Comparison of ENCODE assay signal across 1 cellular context in the genomic region with DNA sequence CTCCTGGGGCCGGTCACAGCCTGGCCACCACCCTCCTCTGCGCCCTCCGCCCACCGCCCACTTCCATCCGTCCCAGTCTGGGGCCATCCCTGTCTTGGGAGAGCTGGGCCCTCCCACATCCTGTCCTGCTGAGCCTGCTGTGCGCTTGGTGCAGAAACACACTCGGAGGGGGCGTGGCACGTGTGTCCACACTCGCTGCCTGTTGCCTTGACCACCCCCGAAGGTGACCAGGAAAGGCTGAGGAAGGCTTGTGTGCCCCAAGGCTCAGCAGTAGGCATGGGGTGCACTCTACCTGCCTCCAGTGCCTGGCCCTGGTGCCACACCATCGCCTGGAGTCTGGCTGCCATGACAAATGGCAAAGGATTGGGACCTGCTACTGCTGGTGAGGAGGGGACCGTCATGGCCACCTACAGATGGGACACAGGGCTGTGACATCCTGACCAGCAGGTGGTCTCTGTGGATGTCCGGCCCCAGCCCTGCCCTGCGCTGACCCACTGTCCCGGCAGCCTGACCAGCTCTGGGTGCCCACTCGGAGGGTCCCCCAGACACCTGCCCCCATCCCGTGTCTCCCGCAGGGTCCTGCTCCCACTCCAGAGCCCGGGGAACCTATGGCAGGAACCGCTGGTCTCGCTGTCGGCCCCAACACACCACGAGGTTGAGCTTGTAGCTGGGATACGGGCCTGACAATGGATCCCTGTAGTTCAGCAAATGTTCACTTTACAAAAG.
TF ChIP-seq lines count a peak whose summit lies in the region.

No MANE protein-coding gene starts in this region.

TF ChIP-seq in GM12878, 131 proteins besides CTCF, POLR2A, EP300 and RAD21:
- no peak for TF ChIP-seq CHD2 (IDR thresholded peaks at IDR 0.05; ENCODE audit: borderline replicate concordance, low read depth, low read length)
- TF ChIP-seq ZNF384 (IDR thresholded peaks at IDR 0.05; ENCODE audit: borderline replicate concordance, low read depth, low read length) = no peak
- TF ChIP-seq BRCA1 (IDR thresholded peaks at IDR 0.05; ENCODE audit: low read depth, low read length) = no peak
- TF ChIP-seq TARDBP (IDR thresholded peaks at IDR 0.05; ENCODE audit: borderline replicate concordance) = no peak
- no peak for TF ChIP-seq POLR2AphosphoS2 (IDR thresholded peaks at IDR 0.05; ENCODE audit: low read depth, low read length)
- TF ChIP-seq SUPT20H (IDR thresholded peaks at IDR 0.05; ENCODE audit: borderline replicate concordance, control insufficient read depth, low read depth, low read length) = no peak
- TF ChIP-seq, protein P1, sequence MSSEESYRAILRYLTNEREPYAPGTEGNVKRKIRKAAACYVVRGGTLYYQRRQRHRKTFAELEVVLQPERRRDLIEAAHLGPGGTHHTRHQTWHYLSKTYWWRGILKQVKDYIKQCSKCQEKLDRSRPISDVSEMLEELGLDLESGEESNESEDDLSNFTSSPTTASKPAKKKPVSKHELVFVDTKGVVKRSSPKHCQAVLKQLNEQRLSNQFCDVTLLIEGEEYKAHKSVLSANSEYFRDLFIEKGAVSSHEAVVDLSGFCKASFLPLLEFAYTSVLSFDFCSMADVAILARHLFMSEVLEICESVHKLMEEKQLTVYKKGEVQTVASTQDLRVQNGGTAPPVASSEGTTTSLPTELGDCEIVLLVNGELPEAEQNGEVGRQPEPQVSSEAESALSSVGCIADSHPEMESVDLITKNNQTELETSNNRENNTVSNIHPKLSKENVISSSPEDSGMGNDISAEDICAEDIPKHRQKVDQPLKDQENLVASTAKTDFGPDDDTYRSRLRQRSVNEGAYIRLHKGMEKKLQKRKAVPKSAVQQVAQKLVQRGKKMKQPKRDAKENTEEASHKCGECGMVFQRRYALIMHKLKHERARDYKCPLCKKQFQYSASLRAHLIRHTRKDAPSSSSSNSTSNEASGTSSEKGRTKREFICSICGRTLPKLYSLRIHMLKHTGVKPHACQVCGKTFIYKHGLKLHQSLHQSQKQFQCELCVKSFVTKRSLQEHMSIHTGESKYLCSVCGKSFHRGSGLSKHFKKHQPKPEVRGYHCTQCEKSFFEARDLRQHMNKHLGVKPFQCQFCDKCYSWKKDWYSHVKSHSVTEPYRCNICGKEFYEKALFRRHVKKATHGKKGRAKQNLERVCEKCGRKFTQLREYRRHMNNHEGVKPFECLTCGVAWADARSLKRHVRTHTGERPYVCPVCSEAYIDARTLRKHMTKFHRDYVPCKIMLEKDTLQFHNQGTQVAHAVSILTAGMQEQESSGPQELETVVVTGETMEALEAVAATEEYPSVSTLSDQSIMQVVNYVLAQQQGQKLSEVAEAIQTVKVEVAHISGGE (CRISPR knock-in tag; IDR thresholded peaks at IDR 0.05) = no peak
- TF ChIP-seq, protein P2, sequence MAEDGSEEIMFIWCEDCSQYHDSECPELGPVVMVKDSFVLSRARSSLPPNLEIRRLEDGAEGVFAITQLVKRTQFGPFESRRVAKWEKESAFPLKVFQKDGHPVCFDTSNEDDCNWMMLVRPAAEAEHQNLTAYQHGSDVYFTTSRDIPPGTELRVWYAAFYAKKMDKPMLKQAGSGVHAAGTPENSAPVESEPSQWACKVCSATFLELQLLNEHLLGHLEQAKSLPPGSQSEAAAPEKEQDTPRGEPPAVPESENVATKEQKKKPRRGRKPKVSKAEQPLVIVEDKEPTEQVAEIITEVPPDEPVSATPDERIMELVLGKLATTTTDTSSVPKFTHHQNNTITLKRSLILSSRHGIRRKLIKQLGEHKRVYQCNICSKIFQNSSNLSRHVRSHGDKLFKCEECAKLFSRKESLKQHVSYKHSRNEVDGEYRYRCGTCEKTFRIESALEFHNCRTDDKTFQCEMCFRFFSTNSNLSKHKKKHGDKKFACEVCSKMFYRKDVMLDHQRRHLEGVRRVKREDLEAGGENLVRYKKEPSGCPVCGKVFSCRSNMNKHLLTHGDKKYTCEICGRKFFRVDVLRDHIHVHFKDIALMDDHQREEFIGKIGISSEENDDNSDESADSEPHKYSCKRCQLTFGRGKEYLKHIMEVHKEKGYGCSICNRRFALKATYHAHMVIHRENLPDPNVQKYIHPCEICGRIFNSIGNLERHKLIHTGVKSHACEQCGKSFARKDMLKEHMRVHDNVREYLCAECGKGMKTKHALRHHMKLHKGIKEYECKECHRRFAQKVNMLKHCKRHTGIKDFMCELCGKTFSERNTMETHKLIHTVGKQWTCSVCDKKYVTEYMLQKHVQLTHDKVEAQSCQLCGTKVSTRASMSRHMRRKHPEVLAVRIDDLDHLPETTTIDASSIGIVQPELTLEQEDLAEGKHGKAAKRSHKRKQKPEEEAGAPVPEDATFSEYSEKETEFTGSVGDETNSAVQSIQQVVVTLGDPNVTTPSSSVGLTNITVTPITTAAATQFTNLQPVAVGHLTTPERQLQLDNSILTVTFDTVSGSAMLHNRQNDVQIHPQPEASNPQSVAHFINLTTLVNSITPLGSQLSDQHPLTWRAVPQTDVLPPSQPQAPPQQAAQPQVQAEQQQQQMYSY (CRISPR knock-in tag; IDR thresholded peaks at IDR 0.05) = no peak
- TF ChIP-seq, protein P3, sequence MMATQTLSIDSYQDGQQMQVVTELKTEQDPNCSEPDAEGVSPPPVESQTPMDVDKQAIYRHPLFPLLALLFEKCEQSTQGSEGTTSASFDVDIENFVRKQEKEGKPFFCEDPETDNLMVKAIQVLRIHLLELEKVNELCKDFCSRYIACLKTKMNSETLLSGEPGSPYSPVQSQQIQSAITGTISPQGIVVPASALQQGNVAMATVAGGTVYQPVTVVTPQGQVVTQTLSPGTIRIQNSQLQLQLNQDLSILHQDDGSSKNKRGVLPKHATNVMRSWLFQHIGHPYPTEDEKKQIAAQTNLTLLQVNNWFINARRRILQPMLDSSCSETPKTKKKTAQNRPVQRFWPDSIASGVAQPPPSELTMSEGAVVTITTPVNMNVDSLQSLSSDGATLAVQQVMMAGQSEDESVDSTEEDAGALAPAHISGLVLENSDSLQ (IDR thresholded peaks at IDR 0.05) = no peak
- no peak for TF ChIP-seq CBFB (IDR thresholded peaks at IDR 0.05; ENCODE audit: low read depth)
